In genomic region chr16:85004587-85005205, GRCh38 we compare ENCODE assay signal across 11 cellular contexts. TPM values are rescaled to one million over a fixed set of nuclear protein-coding genes. Genes with fewer than 3 reads are reported as not detected.
DNase-seq lines count a peak whose midpoint lies in the region; ATAC-seq lines count a peak whose summit lies in the region.
"Had no signal": no experiment of that assay in that cellular context is flagged by ENCODE, and none has a peak within 500 bp of the region (broad histone marks: within the 10 kb centered on the region; RNA-seq: fewer than 3 reads in every experiment).

No MANE protein-coding gene starts in this region.

- no peaks in the 10 kb centered on the region for H3K9me3 ChIP-seq in muscle layer of colon (ENCODE audit: low read length)

- H3K27me3 ChIP-seq in muscle layer of colon (ENCODE audit: control insufficient read depth in 1 of 2, insufficient read depth in 2 of 2, low read length in 2 of 2) = no peaks in the 10 kb centered on the region

- no peak for ATAC-seq in effector memory CD8-positive, alpha-beta T cell (replicated peaks)
- ATAC-seq in GM18517 (IDR thresholded peaks at IDR 0.05; ENCODE audit: unreplicated experiment) = no peak

- peak overlapping the region; percentile 35 for H3K9ac ChIP-seq in muscle layer of colon (ENCODE audit: low read length)

- peaks cover 47 to 53% of the 10 kb centered on the region in 2 donors for H3K4me1 Mint-ChIP-seq in effector memory CD8-positive, alpha-beta T cell (ENCODE audit: low read depth in 2 of 2)

- peak overlapping the region in 1 of 2 donors; percentile 19 for H3K4me3 ChIP-seq in muscle layer of colon (ENCODE audit: low read depth in 1 of 2, low read length in 2 of 2)

- DNase-seq in A172 (ENCODE audit: low spot score) (peak; percentile 85), LHCN-M2 (ENCODE audit: low read depth) (peak; percentile 85), NCI-H748 (lab: John Stamatoyannopoulos, UW; ENCODE audit: unreplicated experiment) (no peak), inferior parietal cortex (ENCODE audit: extremely low spot score) (no peak), nucleus accumbens (lab: John Stamatoyannopoulos, UW) (no peak)
- no peak for DNase-seq in effector memory CD8-positive, alpha-beta T cell
- DNase-seq: activated naive CD4-positive, alpha-beta T cell; CD4-positive, alpha-beta T cell; NCI-H774 had no signal

- no peaks in the 10 kb centered on the region for H3K36me3 ChIP-seq in muscle layer of colon (ENCODE audit: insufficient read depth, low read length)

- H3K36me3 Mint-ChIP-seq in effector memory CD8-positive, alpha-beta T cell (ENCODE audit: insufficient read depth) = peaks cover 5% of the 10 kb centered on the region

- no peaks in the 10 kb centered on the region for H3K9me3 Mint-ChIP-seq in effector memory CD8-positive, alpha-beta T cell
- H3K9me3 Mint-ChIP-seq: CD4-positive, alpha-beta T cell had no signal

- peak overlapping the region; percentile 44 for H3K27ac ChIP-seq in muscle layer of colon (ENCODE audit: low read depth, low read length)

- peaks cover 79% of the 10 kb centered on the region for H3K4me1 ChIP-seq in muscle layer of colon (ENCODE audit: insufficient read depth, low read length)

- H3K27ac Mint-ChIP-seq in effector memory CD8-positive, alpha-beta T cell = peak overlapping the region; percentile 5 to 64
- H3K27ac Mint-ChIP-seq: CD4-positive, alpha-beta T cell had no signal

- H3K27me3 Mint-ChIP-seq in effector memory CD8-positive, alpha-beta T cell = no peaks in the 10 kb centered on the region
- H3K27me3 Mint-ChIP-seq: CD4-positive, alpha-beta T cell had no signal

- H3K4me3 Mint-ChIP-seq in effector memory CD8-positive, alpha-beta T cell = peak overlapping the region in 1 of 2 donors; percentile 21
- H3K4me3 Mint-ChIP-seq: CD4-positive, alpha-beta T cell had no signal

RNA-seq across cellular contexts. Expression of gene ZDHHC7, which starts 6.6 kb away (rescaled TPM):
- total RNA-seq in A172 (2014; rRNA removed; shearing (Covaris generic)) = 59.7 and 77.0 TPM in 2 replicates
- total RNA-seq in LHCN-M2 (2014; rRNA removed) = 73.2 and 75.1 TPM in 2 replicates
- 41.3 TPM for polyA plus RNA-seq in LHCN-M2 (2012)

RNA-seq across cellular contexts. Expression of gene KIAA0513, which starts 22.9 kb away (rescaled TPM):
- total RNA-seq in A172 (2014; rRNA removed; shearing (Covaris generic)) = 4.6 and 8.9 TPM in 2 replicates
- 11.4 and 12.8 TPM in 2 replicates for total RNA-seq in LHCN-M2 (2014; rRNA removed)
- polyA plus RNA-seq in LHCN-M2 (2012) = 8.0 TPM

Comparison
In these comparisons a context has a peak if more than half of its experiments do, and no peak if none do; other contexts are left out.
1. DNase-seq: peak in A172 (single experiment) and LHCN-M2 (single experiment); none in effector memory CD8-positive, alpha-beta T cell (0 of 3), NCI-H748 (single experiment), inferior parietal cortex (single experiment) and nucleus accumbens (0 of 56).